In genomic region chr5:68777145-68777544, GRCh38 we compare ENCODE assay signal across 35 cellular contexts.
"Had no signal": no experiment of that assay in that cellular context is flagged by ENCODE, and none has a peak within 500 bp of the region (broad histone marks: within the 10 kb centered on the region; RNA-seq: fewer than 3 reads in every experiment).

No MANE protein-coding gene starts in this region.

- H3K4me1 Mint-ChIP-seq: activated naive CD4-positive, alpha-beta T cell treated with anti-CD3 and anti-CD28 coated beads, Interleukin-2, amount 50 U/mL, for 24 hours; activated naive CD8-positive, alpha-beta T cell treated with anti-CD3 and anti-CD28 coated beads, Interleukin-2, amount 50 U/mL, for 24 hours; endodermal cell; T-helper 17 cell had no signal

- H3K36me3 Mint-ChIP-seq: activated CD4-positive, alpha-beta memory T cell treated with anti-CD3 and anti-CD28 coated beads for 36 hours; activated CD8-positive, alpha-beta memory T cell treated with anti-CD3 and anti-CD28 coated beads, Interleukin-2, amount 10 ng/mL, durations not matched to agents 7 days and 5 days; activated naive CD4-positive, alpha-beta T cell treated with anti-CD3 and anti-CD28 coated beads, Interleukin-2, amount 50 U/mL, for 24 hours had no signal

- DNase-seq: activated B cell treated with CpG ODN at 0.5 μM for 24 hours; activated CD4-positive, alpha-beta memory T cell treated with anti-CD3 and anti-CD28 coated beads for 36 hours; activated CD4-positive, alpha-beta T cell treated with anti-CD3 and anti-CD28 coated beads for 48 hours; activated CD4-positive, alpha-beta T cell treated with anti-CD3 and anti-CD28 coated beads, Interleukin-2, amount 50 U/mL, for 1 hour; activated CD8-positive, alpha-beta memory T cell treated with anti-CD3 and anti-CD28 coated beads, Interleukin-2, amount 10 ng/mL, durations not matched to agents 7 days and 5 days; activated CD8-positive, alpha-beta memory T cell treated with anti-CD3 and anti-CD28 coated beads, Interleukin-2, amount 50 U/mL, for 4 hours; activated CD8-positive, alpha-beta T cell treated with anti-CD3 and anti-CD28 coated beads, Interleukin-2, amount 10 ng/mL, durations not matched to agents 7 days and 5 days; activated effector memory CD4-positive, alpha-beta T cell treated with anti-CD3 and anti-CD28 coated beads, Interleukin-2, amount 50 U/mL, for 16 hours; activated naive CD4-positive, alpha-beta T cell treated with anti-CD3 and anti-CD28 coated beads for 36 hours; activated naive CD8-positive, alpha-beta T cell treated with anti-CD3 and anti-CD28 coated beads for 36 hours; activated naive CD8-positive, alpha-beta T cell treated with anti-CD3 and anti-CD28 coated beads, Interleukin-2, amount 50 U/mL, for 24 hours; activated T-cell treated with anti-CD3 and anti-CD28 coated beads, Interleukin-2, amount 50 U/mL, for 1 hour; activated T-cell treated with anti-CD3 and anti-CD28 coated beads, Interleukin-2, amount 50 U/mL, for 48 hours; adrenal gland; amygdala; aorta; body of pancreas; caudate nucleus; effector memory CD4-positive, alpha-beta T cell; endodermal cell; foreskin keratinocyte; gastrocnemius medialis; glutamatergic neuron; heart left ventricle; T-helper 1 cell; T-helper 17 cell; T1000; WERI-Rb-1 had no signal

- H3K9me3 Mint-ChIP-seq: activated naive CD4-positive, alpha-beta T cell treated with anti-CD3 and anti-CD28 coated beads, Interleukin-2, amount 50 U/mL, for 24 hours; endodermal cell had no signal

- FAIRE-seq: colon had no signal

- H3K27me3 Mint-ChIP-seq: activated CD4-positive, alpha-beta memory T cell treated with anti-CD3 and anti-CD28 coated beads for 36 hours; activated CD8-positive, alpha-beta memory T cell treated with anti-CD3 and anti-CD28 coated beads, Interleukin-2, amount 10 ng/mL, durations not matched to agents 7 days and 5 days; activated naive CD4-positive, alpha-beta T cell treated with anti-CD3 and anti-CD28 coated beads, Interleukin-2, amount 50 U/mL, for 24 hours; activated naive CD8-positive, alpha-beta T cell treated with anti-CD3 and anti-CD28 coated beads for 36 hours; activated naive CD8-positive, alpha-beta T cell treated with anti-CD3 and anti-CD28 coated beads, Interleukin-2, amount 50 U/mL, for 24 hours had no signal

- H3K4me3 Mint-ChIP-seq: activated B cell treated with CpG ODN at 0.5 μM for 24 hours; activated CD4-positive, alpha-beta memory T cell treated with anti-CD3 and anti-CD28 coated beads for 36 hours; activated CD8-positive, alpha-beta memory T cell treated with anti-CD3 and anti-CD28 coated beads, Interleukin-2, amount 10 ng/mL, durations not matched to agents 7 days and 5 days; activated CD8-positive, alpha-beta T cell treated with anti-CD3 and anti-CD28 coated beads, Interleukin-2, amount 10 ng/mL, durations not matched to agents 7 days and 5 days; activated naive CD4-positive, alpha-beta T cell treated with anti-CD3 and anti-CD28 coated beads for 36 hours; activated naive CD4-positive, alpha-beta T cell treated with anti-CD3 and anti-CD28 coated beads, Interleukin-2, amount 50 U/mL, for 24 hours; activated naive CD8-positive, alpha-beta T cell treated with anti-CD3 and anti-CD28 coated beads for 36 hours; activated naive CD8-positive, alpha-beta T cell treated with anti-CD3 and anti-CD28 coated beads, Interleukin-2, amount 50 U/mL, for 24 hours; activated T-helper 1 cell treated with anti-CD3 and anti-CD28 coated beads, Interleukin-12 subunit alpha, Interleukin-12 subunit beta, Interleukin-2, Interleukin-4 antibody, amounts not matched to agents 30 ng/mL and 10 ng/mL and 1 ng/mL, durations not matched to agents 14 hours and 24 hours and 36 hours; endodermal cell; T-helper 17 cell; T-helper 2 cell treated with Interferon-gamma antibody and Interleukin-4, amounts not matched to agents 5 μg/mL and 100 μg/mL, for 36 hours had no signal

- H3K4me1 ChIP-seq: adrenal gland, body of pancreas, foreskin keratinocyte had no signal

- H3K36me3 ChIP-seq: adrenal gland, gastrocnemius medialis, heart left ventricle, WERI-Rb-1 had no signal

- H3K27ac Mint-ChIP-seq: activated B cell treated with CpG ODN at 0.5 μM for 24 hours; activated CD4-positive, alpha-beta memory T cell treated with anti-CD3 and anti-CD28 coated beads for 36 hours; activated CD8-positive, alpha-beta memory T cell treated with anti-CD3 and anti-CD28 coated beads, Interleukin-2, amount 10 ng/mL, durations not matched to agents 7 days and 5 days; activated CD8-positive, alpha-beta T cell treated with anti-CD3 and anti-CD28 coated beads, Interleukin-2, amount 10 ng/mL, durations not matched to agents 7 days and 5 days; activated naive CD4-positive, alpha-beta T cell treated with anti-CD3 and anti-CD28 coated beads for 36 hours; activated naive CD4-positive, alpha-beta T cell treated with anti-CD3 and anti-CD28 coated beads, Interleukin-2, amount 50 U/mL, for 24 hours; activated naive CD8-positive, alpha-beta T cell treated with anti-CD3 and anti-CD28 coated beads for 36 hours; activated naive CD8-positive, alpha-beta T cell treated with anti-CD3 and anti-CD28 coated beads, Interleukin-2, amount 50 U/mL, for 24 hours; activated T-helper 1 cell treated with anti-CD3 and anti-CD28 coated beads, Interleukin-12 subunit alpha, Interleukin-12 subunit beta, Interleukin-2, Interleukin-4 antibody, amounts not matched to agents 30 ng/mL and 10 ng/mL and 1 ng/mL, durations not matched to agents 14 hours and 24 hours and 36 hours; activated T-helper 2 cell treated with anti-CD3 and anti-CD28 coated beads, Interferon-gamma antibody, Interleukin-2, Interleukin-4, amounts not matched to agents 10 μg/mL and 5 μg/mL and 100 μg/mL, durations not matched to agents 14 hours and 24 hours and 36 hours; endodermal cell; T-helper 17 cell; T-helper 2 cell treated with Interferon-gamma antibody and Interleukin-4, amounts not matched to agents 5 μg/mL and 100 μg/mL, for 36 hours had no signal

- H3K4me3 ChIP-seq: adrenal gland, body of pancreas, gastrocnemius medialis, heart left ventricle had no signal

- H3K27ac ChIP-seq: adrenal gland, body of pancreas, foreskin keratinocyte, gastrocnemius medialis, heart left ventricle, WERI-Rb-1 had no signal

- ATAC-seq: activated CD4-positive, CD25-positive, alpha-beta regulatory T cell treated with anti-CD3 and anti-CD28 coated beads, Interleukin-2, amount 50 U/mL, for 24 hours; activated CD8-positive, alpha-beta memory T cell treated with anti-CD3 and anti-CD28 coated beads, Interleukin-2, amount 10 ng/mL, durations not matched to agents 7 days and 5 days; activated CD8-positive, alpha-beta T cell treated with anti-CD3 and anti-CD28 coated beads, Interleukin-2, amount 10 ng/mL, durations not matched to agents 7 days and 5 days; activated naive CD8-positive, alpha-beta T cell treated with anti-CD3 and anti-CD28 coated beads, Interleukin-2, amount 50 U/mL, for 24 hours; body of pancreas; esophagus mucosa; foreskin keratinocyte; gastrocnemius medialis; heart left ventricle; T-helper 17 cell had no signal

- H3K9me3 ChIP-seq: adrenal gland, body of pancreas, gastrocnemius medialis, heart left ventricle had no signal

- H3K27me3 ChIP-seq: adrenal gland, body of pancreas, foreskin keratinocyte, gastrocnemius medialis, heart left ventricle had no signal
